8 cellular contexts compared by ENCODE assay signal in genomic region chr1:206430031-206430983, GRCh38. TPM values are rescaled to one million over a fixed set of nuclear protein-coding genes. Genes with fewer than 3 reads are reported as not detected.
A peak's percentile ranks its signal among the peaks of the same experiment; 100 is the strongest.
DNase-seq lines count a peak whose midpoint lies in the region; ATAC-seq and TF ChIP-seq lines count a peak whose summit lies in the region.

No MANE protein-coding gene starts in this region.

- no peak for TF ChIP-seq POLR2A in tibial nerve (IDR thresholded peaks at IDR 0.05)

- ATAC-seq in GM19467 (IDR thresholded peaks at IDR 0.05; ENCODE audit: unreplicated experiment) = peak; percentile 88
- ATAC-seq in HG03521 (IDR thresholded peaks at IDR 0.05; ENCODE audit: unreplicated experiment) = peak; percentile 90
- peak; percentile 62 for ATAC-seq in foreskin keratinocyte

- H3K36me3 ChIP-seq in tibial nerve = peaks cover 0 to 87% (median 0%) of the 10 kb centered on the region in 3 donors

- no peaks in the 10 kb centered on the region for H3K9me3 ChIP-seq in tibial nerve

- DNase-seq in GM04504 (ENCODE audit: low read depth) (peak; percentile 44), foreskin keratinocyte (peak; percentile 86 to 90), NCI-H1092 treated with DMSO at 0.1 percent for 48 hours (lab: John Stamatoyannopoulos, UW) (no peak), pons (ENCODE audit: low spot score) (no peak), activated T-cell treated with anti-CD3 and anti-CD28 coated beads for 4 hours (no peak), tibial nerve (ENCODE audit: low spot score in 2 of 2) (no peak)

- H3K4me3 ChIP-seq in tibial nerve = no peak overlapping the region

- 68 to 72% methylated on average over 9 of the region's 9 CpGs for WGBS in tibial nerve, 2 donors

- peak in 1 of 2 donors; percentile 58 for TF ChIP-seq EP300 in tibial nerve (IDR thresholded peaks at IDR 0.05)

- H3K4me1 ChIP-seq in foreskin keratinocyte (no peaks in the 10 kb centered on the region), tibial nerve (peaks cover 0 to 20% (median 0%) of the 10 kb centered on the region in 4 donors)

- TF ChIP-seq CTCF in foreskin keratinocyte (conservative IDR thresholded peaks at IDR 0.05) (no peak), tibial nerve (IDR thresholded peaks at IDR 0.05) (peak in 1 of 5 experiments; percentile 22)

- no peaks in the 10 kb centered on the region for H3K27me3 ChIP-seq in foreskin keratinocyte
- H3K27me3 ChIP-seq in tibial nerve = no peaks in the 10 kb centered on the region

- H3K27ac ChIP-seq in foreskin keratinocyte (peak overlapping the region; percentile 71), tibial nerve (peak overlapping the region in 2 of 4 donors; percentile 10 to 50)

RNA-seq across cellular contexts. Expression of gene IKBKE, which starts 40.0 kb away (rescaled TPM):
- total RNA-seq in foreskin keratinocyte (14.2 and 15.1 TPM in 2 replicates), tibial nerve (10 to 100 TPM in 1 of 4 donors, 1 to 10 TPM in 3; 1.5 to 18.0 (median 3.7) TPM)
- polyA plus RNA-seq in foreskin keratinocyte = 10.0 and 10.8 TPM in 2 replicates

Comparison
In these comparisons a context has a peak if more than half of its experiments do, and no peak if none do; other contexts are left out.
1. DNase-seq: peak in GM04504 (single experiment) and foreskin keratinocyte (2 of 2); none in NCI-H1092 treated with DMSO at 0.1 percent for 48 hours (single experiment), pons (single experiment), activated T-cell treated with anti-CD3 and anti-CD28 coated beads for 4 hours (single experiment) and tibial nerve (0 of 2).
2. Peak in every context shown above with its lines, with median percentiles within 50 percentile points of each other: ATAC-seq.